In genomic region chr13:110471833-110472162, GRCh38 we compare ENCODE assay signal across 10 cellular contexts.
DNase-seq lines count a peak whose midpoint lies in the region; ATAC-seq, FAIRE-seq and TF ChIP-seq lines count a peak whose summit lies in the region.
"Had no signal": no experiment of that assay in that cellular context is flagged by ENCODE, and none has a peak within 500 bp of the region (broad histone marks: within the 10 kb centered on the region; RNA-seq: fewer than 3 reads in every experiment).

No MANE protein-coding gene starts in this region.

- no peaks in the 10 kb centered on the region for H3K36me3 Mint-ChIP-seq in naive B cell

- no peak for TF ChIP-seq EP300 in ovary (IDR thresholded peaks at IDR 0.05)

- H3K4me1 ChIP-seq in body of pancreas (peaks cover 5% of the 10 kb centered on the region), ovary (ENCODE audit: insufficient read depth) (no peaks in the 10 kb centered on the region)

- peaks cover 30 to 53% (median 42%) of the 10 kb centered on the region in 3 donors for H3K4me1 Mint-ChIP-seq in naive B cell

- H3K27me3 Mint-ChIP-seq in naive B cell: no peaks in the 10 kb centered on the region

- H3K36me3 ChIP-seq in body of pancreas (replicated peaks in 1 of 2; ENCODE audit: insufficient read depth in 1 of 2, low read depth in 2 of 2) (no peaks in the 10 kb centered on the region), ovary (no peaks in the 10 kb centered on the region)

- peak overlapping the region; percentile 95 to 100 (median 99) for H3K27ac Mint-ChIP-seq in naive B cell

- peak; percentile 79; the same call in 1 of the 2 replicates for TF ChIP-seq POLR2A in GM12891 (IDR thresholded peaks at IDR 0.05; ENCODE audit: low read depth, low read length)
- TF ChIP-seq POLR2A in body of pancreas (IDR thresholded peaks at IDR 0.05): no peak
- TF ChIP-seq POLR2A in ovary (IDR thresholded peaks at IDR 0.05): no peak

- H3K4me3 Mint-ChIP-seq in naive B cell: peak overlapping the region; percentile 4 to 90 (median 80)

- H3K4me3 ChIP-seq in body of pancreas (no peak overlapping the region), ovary (no peak overlapping the region)
- H3K4me3 ChIP-seq: dorsolateral prefrontal cortex had no signal

- peak; percentile 98 for FAIRE-seq in GM12891 (lab: Jason Lieb, UNC)

- no peaks in the 10 kb centered on the region for H3K9me3 Mint-ChIP-seq in naive B cell

- DNase-seq in GM12891 (ENCODE audit: insufficient read length, low spot score): peak; percentile 80
- DNase-seq in body of pancreas: peak in 3 of 4 donors; percentile 29 to 71 (median 29)
- peak; percentile 87 for DNase-seq in naive B cell
- DNase-seq in superior temporal gyrus (ENCODE audit: extremely low spot score): no peak
- DNase-seq in NCI-H446 treated with DMSO at 0.1 percent for 48 hours (lab: John Stamatoyannopoulos, UW): no peak
- no peak for DNase-seq in ovary

- WGBS in body of pancreas, 2 donors: 75 to 94% methylated on average over 7 of the region's 7 CpGs
- 70 to 75% (median 72%) methylated on average over 7 of the region's 7 CpGs for WGBS in ovary, 3 donors

- ATAC-seq in GM21390 (IDR thresholded peaks at IDR 0.05; ENCODE audit: unreplicated experiment): peak; percentile 98
- ATAC-seq in HG03565 (IDR thresholded peaks at IDR 0.05; ENCODE audit: unreplicated experiment): peak; percentile 99
- peak; percentile 32 for ATAC-seq in body of pancreas
- peak; percentile 92 to 93 for ATAC-seq in naive B cell (ENCODE audit: low read depth in 2 of 2)

- intact Hi-C loops in body of pancreas (cut with DNase I): no loop called here
- intact Hi-C loops in ovary (cut with DNase I): no loop called here

- TF ChIP-seq CTCF in body of pancreas (IDR thresholded peaks at IDR 0.05) (no peak), ovary (IDR thresholded peaks at IDR 0.05) (no peak)

- H3K27ac ChIP-seq in body of pancreas (no peak overlapping the region), ovary (no peak overlapping the region)
- H3K27ac ChIP-seq: KMS-11 had no signal

- H3K9me3 ChIP-seq in body of pancreas (no peaks in the 10 kb centered on the region), ovary (no peaks in the 10 kb centered on the region)

- H3K27me3 ChIP-seq in body of pancreas (no peaks in the 10 kb centered on the region), ovary (no peaks in the 10 kb centered on the region)
- H3K27me3 ChIP-seq: dorsolateral prefrontal cortex had no signal

TF ChIP-seq in GM12891, 5 proteins besides CTCF, POLR2A, EP300 and RAD21:
- TF ChIP-seq SPI1 (IDR thresholded peaks at IDR 0.05; ENCODE audit: low read depth, low read length): peak; percentile 98
- TF ChIP-seq POLR2AphosphoS5 (IDR thresholded peaks at IDR 0.05; ENCODE audit: low read depth, low read length): peak; percentile 74; the same call in 1 of the 2 replicates
- peak; percentile 92 for TF ChIP-seq POU2F2 (IDR thresholded peaks at IDR 0.05; ENCODE audit: low read depth, low read length)
- TF ChIP-seq PAX5 (IDR thresholded peaks at IDR 0.05; ENCODE audit: insufficient read depth, low read length, severe bottlenecking): peak; percentile 95
- no peak for TF ChIP-seq TAF1 (IDR thresholded peaks at IDR 0.05; ENCODE audit: low read depth, low read length)

Comparison
In these comparisons a context has a peak if more than half of its experiments do, and no peak if none do; other contexts are left out.
1. DNase-seq: peak in GM12891 (single experiment), body of pancreas (3 of 4) and naive B cell (single experiment); none in superior temporal gyrus (single experiment), NCI-H446 treated with DMSO at 0.1 percent for 48 hours (single experiment) and ovary (0 of 5).
2. ATAC-seq: peak in every context shown above with its lines; median percentile 99 in HG03565; 98 in GM21390; 92 in naive B cell; 32 in body of pancreas.